ENCODE assay signal across 8 cellular contexts in genomic region chr1:93347319-93347899, GRCh38. TPM values are rescaled to one million over a fixed set of nuclear protein-coding genes. Genes with fewer than 3 reads are reported as not detected.
A peak's percentile ranks its signal among the peaks of the same experiment; 100 is the strongest.
DNase-seq lines count a peak whose midpoint lies in the region; ATAC-seq and TF ChIP-seq lines count a peak whose summit lies in the region.

No MANE protein-coding gene starts in this region.

- H3K9me3 Mint-ChIP-seq in Calu3 (ENCODE audit: low read depth, unreplicated experiment) (no peaks in the 10 kb centered on the region), endothelial cell (ENCODE audit: unreplicated experiment) (no peaks in the 10 kb centered on the region)

- H3K79me2 ChIP-seq in OCI-LY3 (ENCODE audit: low read length), result peaks cover 91% of the 10 kb centered on the region
- H3K79me2 ChIP-seq in osteoblast (ENCODE audit: insufficient read depth, low read length), result peaks cover 79% of the 10 kb centered on the region

- CTCF ChIA-PET in Calu3 (lab: Charles Lee), result no interaction called here

- no peaks in the 10 kb centered on the region for H3K27me3 ChIP-seq in OCI-LY3 (ENCODE audit: low read depth, low read length)
- no peaks in the 10 kb centered on the region for H3K27me3 ChIP-seq in osteoblast (ENCODE audit: insufficient read depth, low read length)

- H3K36me3 ChIP-seq in OCI-LY3 (replicated peaks; ENCODE audit: low read depth, low read length) (peaks cover 7% of the 10 kb centered on the region), osteoblast (ENCODE audit: insufficient read depth, low read length) (peaks cover 4% of the 10 kb centered on the region)

- H2AFZ ChIP-seq in OCI-LY3 (ENCODE audit: low read depth, low read length), result no peak overlapping the region
- H2AFZ ChIP-seq in osteoblast (ENCODE audit: low read length), result no peak overlapping the region

- H4K20me1 ChIP-seq in OCI-LY3 (ENCODE audit: insufficient read depth, low read length), result peaks cover 49% of the 10 kb centered on the region
- H4K20me1 ChIP-seq in osteoblast (ENCODE audit: insufficient read depth, low read length), result peaks cover 38% of the 10 kb centered on the region

- H3K27ac ChIP-seq in OCI-LY3 (ENCODE audit: low read length), result peak overlapping the region; percentile 92
- H3K27ac ChIP-seq in osteoblast (ENCODE audit: low read depth, low read length), result peak overlapping the region; percentile 92

- intact Hi-C loops in Calu3 (cut with micrococcal nuclease; ENCODE audit: unreplicated experiment), result no loop called here

- H3K27ac Mint-ChIP-seq in Calu3 (ENCODE audit: unreplicated experiment), result peak overlapping the region; percentile 95
- H3K27ac Mint-ChIP-seq in endothelial cell (ENCODE audit: unreplicated experiment), result peak overlapping the region; percentile 98

- H3K9me3 ChIP-seq in OCI-LY3 (ENCODE audit: insufficient read depth, low read length), result no peaks in the 10 kb centered on the region
- no peaks in the 10 kb centered on the region for H3K9me3 ChIP-seq in osteoblast (ENCODE audit: low read depth, low read length)

- H3K4me3 Mint-ChIP-seq in Calu3 (ENCODE audit: low read depth, unreplicated experiment) (peak overlapping the region; percentile 99), endothelial cell (ENCODE audit: unreplicated experiment) (peak overlapping the region; percentile 98)

- no TSS peak for BruUV-seq in Calu3 (replicated peaks; lab: Mats Ljungman, UMichigan)

- H3K4me1 Mint-ChIP-seq in Calu3 (ENCODE audit: low read depth, unreplicated experiment) (no peaks in the 10 kb centered on the region), endothelial cell (ENCODE audit: unreplicated experiment) (peaks cover 21% of the 10 kb centered on the region)

- DNase-seq in Calu3, result no peak
- no peak for DNase-seq in endothelial cell (ENCODE audit: low spot score)
- no peak for DNase-seq in osteoblast (ENCODE audit: insufficient read length, low spot score, missing footprints)
- no peak for DNase-seq in NCI-H1417 (lab: John Stamatoyannopoulos, UW)
- no peak for DNase-seq in SW 1271 (lab: John Stamatoyannopoulos, UW)
- DNase-seq in mesenteric fat pad (ENCODE audit: low spot score), result no peak

- H3K36me3 Mint-ChIP-seq in Calu3 (ENCODE audit: insufficient read depth, unreplicated experiment), result peaks cover 36% of the 10 kb centered on the region
- H3K36me3 Mint-ChIP-seq in endothelial cell (ENCODE audit: low read depth, unreplicated experiment), result peaks cover 6% of the 10 kb centered on the region

- peak overlapping the region; percentile 67 for H3K4me2 ChIP-seq in OCI-LY3 (ENCODE audit: low read length)
- peak overlapping the region; percentile 91 for H3K4me2 ChIP-seq in osteoblast (ENCODE audit: insufficient read depth, low read length)

- ATAC-seq in HG02763 (IDR thresholded peaks at IDR 0.05; ENCODE audit: unreplicated experiment), result no peak

- H3K4me3 ChIP-seq in OCI-LY3 (ENCODE audit: low read length) (peak overlapping the region; percentile 99), osteoblast (ENCODE audit: insufficient read depth, low read length) (peak overlapping the region; percentile 93)

- H3K27me3 Mint-ChIP-seq in Calu3 (ENCODE audit: unreplicated experiment), result no peaks in the 10 kb centered on the region
- peaks cover 3% of the 10 kb centered on the region for H3K27me3 Mint-ChIP-seq in endothelial cell (ENCODE audit: unreplicated experiment)

- H3K9ac ChIP-seq in OCI-LY3 (ENCODE audit: low read length), result peak overlapping the region; percentile 99

- no peak for TF ChIP-seq CTCF in Calu3 (IDR thresholded peaks at IDR 0.05; ENCODE audit: unreplicated experiment)
- TF ChIP-seq CTCF in OCI-LY3 (IDR thresholded peaks at IDR 0.05; ENCODE audit: low read depth, low read length), result no peak
- TF ChIP-seq CTCF in endothelial cell (IDR thresholded peaks at IDR 0.05; ENCODE audit: unreplicated experiment), result no peak
- TF ChIP-seq CTCF in osteoblast (IDR thresholded peaks at IDR 0.05; ENCODE audit: extremely low read depth, low read depth, low read length), result no peak

- H3K4me1 ChIP-seq in OCI-LY3 (ENCODE audit: low read length) (peaks cover 23% of the 10 kb centered on the region), osteoblast (ENCODE audit: insufficient read depth, low read length) (peaks cover 13% of the 10 kb centered on the region)

RNA-seq across cellular contexts. Expression of gene DR1, which starts 1.7 kb away (rescaled TPM):
- total RNA-seq in Calu3 (2022) (51.1 and 51.5 TPM in 2 replicates), endothelial cell (ENCODE audit: unreplicated experiment) (47.4 TPM), osteoblast (26.8 and 27.1 TPM in 2 replicates), mesenteric fat pad (40.1 TPM)
